In the genomic region with DNA sequence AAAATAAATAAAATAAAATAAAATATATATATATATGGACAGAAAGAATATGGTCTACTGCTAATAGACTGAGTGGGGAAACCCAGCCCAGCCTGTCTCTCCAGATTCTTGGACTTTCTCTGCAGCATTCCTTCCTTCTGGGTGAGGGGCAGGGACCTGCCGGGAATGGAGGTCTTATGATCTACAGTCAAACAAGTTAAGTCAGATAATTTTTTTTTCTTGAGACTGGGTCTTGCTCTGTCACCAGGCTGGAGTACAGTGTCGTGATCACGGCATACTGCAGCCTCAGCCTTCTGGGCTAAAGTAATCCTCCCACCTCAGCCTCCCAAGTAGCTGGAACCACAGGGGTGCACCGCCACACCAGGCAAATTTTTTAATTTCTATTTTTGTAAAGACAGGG, we compare ENCODE assay signal across 17 cellular contexts.
"Had no signal": no experiment of that assay in that cellular context is flagged by ENCODE, and none has a peak within 500 bp of the region (broad histone marks: within the 10 kb centered on the region; RNA-seq: fewer than 3 reads in every experiment).

No MANE protein-coding gene starts in this region.

- H3K4me3 Mint-ChIP-seq: naive thymus-derived CD8-positive, alpha-beta T cell had no signal

- H3K36me3 Mint-ChIP-seq: naive thymus-derived CD8-positive, alpha-beta T cell had no signal

- H3K9me3 Mint-ChIP-seq: naive thymus-derived CD8-positive, alpha-beta T cell had no signal

- H3K27ac Mint-ChIP-seq: naive thymus-derived CD8-positive, alpha-beta T cell had no signal

- H3K27ac ChIP-seq: neutrophil, stomach, thoracic aorta, transverse colon had no signal

- ATAC-seq: left colon; left ventricle myocardium superior; naive thymus-derived CD8-positive, alpha-beta T cell had no signal

- DNase-seq: dermis blood vessel endothelial cell; foreskin melanocyte; hippocampal formation; left colon; left ventricle myocardium superior; mesenchymal stem cell; naive thymus-derived CD8-positive, alpha-beta T cell; posterior cingulate gyrus; small intestine; stimulated activated CD4-positive, alpha-beta T cell treated with anti-CD3 and anti-CD28 coated beads, Interleukin-12 subunit alpha, Interleukin-12 subunit beta, amount 100 ng/mL, for 4 hours; stimulated activated naive CD4-positive, alpha-beta T cell; stomach; substantia nigra; transverse colon had no signal

- H3K4me3 ChIP-seq: lung, stomach, thoracic aorta, transverse colon had no signal
